19 cellular contexts compared by ENCODE assay signal in genomic region chr5:14683906-14684455, GRCh38. TPM values are rescaled to one million over a fixed set of nuclear protein-coding genes. Genes with fewer than 3 reads are reported as not detected.
A peak's percentile ranks its signal among the peaks of the same experiment; 100 is the strongest.
DNase-seq lines count a peak whose midpoint lies in the region; ATAC-seq and TF ChIP-seq lines count a peak whose summit lies in the region.
"Had no signal": no experiment of that assay in that cellular context is flagged by ENCODE, and none has a peak within 500 bp of the region (broad histone marks: within the 10 kb centered on the region; RNA-seq: fewer than 3 reads in every experiment).

No MANE protein-coding gene starts in this region.

- no peak for DNase-seq in CD8-positive, alpha-beta T cell
- no peak for DNase-seq in T-helper 17 cell
- DNase-seq in left ventricle myocardium inferior, result no peak
- no peak for DNase-seq in AG08395 (ENCODE audit: low spot score)
- DNase-seq in ovary, result no peak
- DNase-seq: activated CD4-positive, CD25-positive, alpha-beta regulatory T cell treated with anti-CD3 and anti-CD28 coated beads, Interleukin-2, amount 50 U/mL, for 72 hours; activated effector memory CD4-positive, alpha-beta T cell treated with anti-CD3 and anti-CD28 coated beads, Interleukin-2, amount 50 U/mL, for 16 hours; anterior cingulate cortex; cortex of kidney; foreskin fibroblast; Kasumi-1; midbrain; NCI-H1105 treated with DMSO at 0.1 percent for 48 hours; NCI-H69; OCI-M1; stimulated activated CD4-positive, alpha-beta T cell treated with anti-CD3 and anti-CD28 coated beads, Interleukin-1b, Interleukin-23, amount 100 ng/mL, for 48 hours; T-helper 9 cell had no signal

- TF ChIP-seq POLR2A in ovary (IDR thresholded peaks at IDR 0.05), result no peak

- intact Hi-C loops in CD8-positive, alpha-beta T cell (cut with DNase I, micrococcal nuclease), result loop anchor here (2.0 kb wide), 3 partner anchors 43 to 319 kb away; partner anchors contain the start of gene ANKH (in 1 of the 2)
- intact Hi-C loops in left ventricle myocardium inferior (cut with micrococcal nuclease), result loop anchor here (10.0 kb wide), 1 partner anchor 331 kb away; no protein-coding TSS in a partner anchor
- intact Hi-C loops in ovary (cut with DNase I), result no loop called here

- H3K27ac Mint-ChIP-seq in CD8-positive, alpha-beta T cell, result peak overlapping the region; percentile 52
- H3K27ac Mint-ChIP-seq in T-helper 17 cell, result peak overlapping the region; percentile 73
- H3K27ac Mint-ChIP-seq in stimulated activated memory B cell treated with anti-CD40 and anti-IgM and Interleukin-4, amounts not matched to agents 10 μg/mL and 1 μg/mL and 100 μg/mL, for 72 hours, result peak overlapping the region; percentile 37

- H3K9me3 Mint-ChIP-seq in CD8-positive, alpha-beta T cell, result no peaks in the 10 kb centered on the region
- H3K9me3 Mint-ChIP-seq in stimulated activated memory B cell treated with anti-CD40 and anti-IgM and Interleukin-4, amounts not matched to agents 10 μg/mL and 1 μg/mL and 100 μg/mL, for 72 hours, result no peaks in the 10 kb centered on the region

- peaks cover 3% of the 10 kb centered on the region for H3K4me1 ChIP-seq in CD8-positive, alpha-beta T cell (ENCODE audit: insufficient read depth, low read length)
- peaks cover 84% of the 10 kb centered on the region for H3K4me1 ChIP-seq in left ventricle myocardium inferior
- no peaks in the 10 kb centered on the region for H3K4me1 ChIP-seq in ovary (ENCODE audit: insufficient read depth)

- H3K27ac ChIP-seq in CD8-positive, alpha-beta T cell (ENCODE audit: low read depth, low read length), result no peak overlapping the region
- peak overlapping the region; percentile 88 for H3K27ac ChIP-seq in left ventricle myocardium inferior (replicated peaks)
- no peak overlapping the region for H3K27ac ChIP-seq in ovary

- peaks cover 81% of the 10 kb centered on the region for H3K36me3 Mint-ChIP-seq in CD8-positive, alpha-beta T cell
- peaks cover 5% of the 10 kb centered on the region for H3K36me3 Mint-ChIP-seq in T-helper 17 cell (ENCODE audit: low read depth)
- H3K36me3 Mint-ChIP-seq in stimulated activated memory B cell treated with anti-CD40 and anti-IgM and Interleukin-4, amounts not matched to agents 10 μg/mL and 1 μg/mL and 100 μg/mL, for 72 hours, result peaks cover 50% of the 10 kb centered on the region

- H3K4me3 Mint-ChIP-seq in CD8-positive, alpha-beta T cell, result no peak overlapping the region
- no peak overlapping the region for H3K4me3 Mint-ChIP-seq in T-helper 17 cell
- H3K4me3 Mint-ChIP-seq in stimulated activated memory B cell treated with anti-CD40 and anti-IgM and Interleukin-4, amounts not matched to agents 10 μg/mL and 1 μg/mL and 100 μg/mL, for 72 hours, result no peak overlapping the region

- peaks cover 28% of the 10 kb centered on the region for H3K36me3 ChIP-seq in CD8-positive, alpha-beta T cell (ENCODE audit: insufficient read depth, low read length)
- peaks cover 55% of the 10 kb centered on the region for H3K36me3 ChIP-seq in left ventricle myocardium inferior
- H3K36me3 ChIP-seq in ovary, result no peaks in the 10 kb centered on the region

- no peaks in the 10 kb centered on the region for H3K27me3 Mint-ChIP-seq in CD8-positive, alpha-beta T cell (ENCODE audit: low read depth)
- no peaks in the 10 kb centered on the region for H3K27me3 Mint-ChIP-seq in T-helper 17 cell
- H3K27me3 Mint-ChIP-seq in stimulated activated memory B cell treated with anti-CD40 and anti-IgM and Interleukin-4, amounts not matched to agents 10 μg/mL and 1 μg/mL and 100 μg/mL, for 72 hours, result no peaks in the 10 kb centered on the region

- no peak for TF ChIP-seq EP300 in ovary (IDR thresholded peaks at IDR 0.05)

- TF ChIP-seq CTCF in CD8-positive, alpha-beta T cell (IDR thresholded peaks at IDR 0.05), result no peak
- no peak for TF ChIP-seq CTCF in left ventricle myocardium inferior (IDR thresholded peaks at IDR 0.05; ENCODE audit: borderline replicate concordance)
- TF ChIP-seq CTCF in ovary (IDR thresholded peaks at IDR 0.05), result no peak

- no peak for ATAC-seq in CD8-positive, alpha-beta T cell
- no peak for ATAC-seq in T-helper 17 cell
- no peak for ATAC-seq in stimulated activated memory B cell treated with anti-CD40 and anti-IgM and Interleukin-4, amounts not matched to agents 10 μg/mL and 1 μg/mL and 100 μg/mL, for 72 hours
- no peak for ATAC-seq in GM21360 (IDR thresholded peaks at IDR 0.05; ENCODE audit: unreplicated experiment)

- POLR2A ChIA-PET in CD8-positive, alpha-beta T cell (lab: Charles Lee), result interaction anchor here (1.1 kb wide), 1 partner anchor 10 kb away, joined by 3 read pairs; no protein-coding TSS in a partner anchor

- 19 to 34% (median 31%) methylated on average over 4 of the region's 4 CpGs for WGBS in ovary, 3 donors

- no peaks in the 10 kb centered on the region for H3K9me3 ChIP-seq in CD8-positive, alpha-beta T cell (ENCODE audit: low read length)
- H3K9me3 ChIP-seq in T-helper 17 cell (ENCODE audit: control insufficient read depth, low read length, poor library complexity, severe bottlenecking) (no peaks in the 10 kb centered on the region), left ventricle myocardium inferior (replicated peaks) (no peaks in the 10 kb centered on the region), ovary (no peaks in the 10 kb centered on the region)

- H3K4me1 Mint-ChIP-seq in CD8-positive, alpha-beta T cell (ENCODE audit: low read depth), result peaks cover 13% of the 10 kb centered on the region
- H3K4me1 Mint-ChIP-seq in T-helper 17 cell, result peaks cover 10% of the 10 kb centered on the region
- H3K4me1 Mint-ChIP-seq in stimulated activated memory B cell treated with anti-CD40 and anti-IgM and Interleukin-4, amounts not matched to agents 10 μg/mL and 1 μg/mL and 100 μg/mL, for 72 hours, result peaks cover 17% of the 10 kb centered on the region

- CTCF ChIA-PET in CD8-positive, alpha-beta T cell (lab: Charles Lee), result interaction anchor here (0.7 to 7.2 kb wide), 14 partner anchors 9 to 330 kb away, joined by 3 to 71 read pairs (median 5); no protein-coding TSS in a partner anchor

- no peak overlapping the region for H3K4me3 ChIP-seq in CD8-positive, alpha-beta T cell (ENCODE audit: low read depth, low read length)
- no peak overlapping the region for H3K4me3 ChIP-seq in left ventricle myocardium inferior
- H3K4me3 ChIP-seq in ovary, result no peak overlapping the region

- no peaks in the 10 kb centered on the region for H3K27me3 ChIP-seq in CD8-positive, alpha-beta T cell (ENCODE audit: insufficient read depth, low read length)
- H3K27me3 ChIP-seq in left ventricle myocardium inferior (ENCODE audit: low read depth) (no peaks in the 10 kb centered on the region), ovary (no peaks in the 10 kb centered on the region)

RNA-seq across cellular contexts. Expression of gene OTULIN, which starts 19.5 kb away (rescaled TPM):
- 100 to 1,000 TPM; 135 to 140 TPM for total RNA-seq in CD8-positive, alpha-beta T cell
- total RNA-seq in T-helper 17 cell (10 to 100 TPM; 77.0 to 94.6 TPM), left ventricle myocardium inferior (22.7 TPM), ovary (10 to 100 TPM; 21.1 to 29.3 (median 23.9) TPM)
- polyA plus RNA-seq in ovary, result 1 to 10 TPM; 4.1 to 7.5 TPM

Comparison
In these comparisons a context has a peak if more than half of its experiments do, and no peak if none do; other contexts are left out.
1. intact Hi-C loops: an anchor here in CD8-positive, alpha-beta T cell (2.0 kb wide) and left ventricle myocardium inferior (10.0 kb wide); none called in ovary.